Comparison of ENCODE assay signal across 8 cellular contexts in genomic region chr3:50351318-50351687, GRCh38. TPM values are rescaled to one million over a fixed set of nuclear protein-coding genes. Genes with fewer than 3 reads are reported as not detected.
DNase-seq lines count a peak whose midpoint lies in the region; ATAC-seq and TF ChIP-seq lines count a peak whose summit lies in the region.

No MANE protein-coding gene starts in this region.

- no peaks in the 10 kb centered on the region for H3K9me3 Mint-ChIP-seq in activated CD8-positive, alpha-beta memory T cell treated with anti-CD3 and anti-CD28 coated beads, Interleukin-2, amount 10 ng/mL, durations not matched to agents 7 days and 5 days (ENCODE audit: low read depth)

- H3K9me3 ChIP-seq in adrenal gland (replicated peaks in 1 of 3) (no peaks in the 10 kb centered on the region), left lung (no peaks in the 10 kb centered on the region), thymus (ENCODE audit: control insufficient read depth) (no peaks in the 10 kb centered on the region)

- H3K27me3 ChIP-seq in adrenal gland (no peaks in the 10 kb centered on the region), left lung (no peaks in the 10 kb centered on the region), thymus (ENCODE audit: control insufficient read depth, insufficient read depth) (no peaks in the 10 kb centered on the region)

- CTCF ChIA-PET in activated CD8-positive, alpha-beta memory T cell treated with anti-CD3 and anti-CD28 coated beads, Interleukin-2, amount 10 ng/mL, durations not matched to agents 7 days and 5 days (lab: Charles Lee), result interaction anchor here (1.2 to 8.3 kb wide), 6 partner anchors 8 to 191 kb away, joined by 3 to 64 read pairs (median 6); partner anchors contain the start of gene TMEM115

- H3K27ac Mint-ChIP-seq in activated CD8-positive, alpha-beta memory T cell treated with anti-CD3 and anti-CD28 coated beads, Interleukin-2, amount 10 ng/mL, durations not matched to agents 7 days and 5 days, result peak overlapping the region; percentile 97

- peak overlapping the region in 3 of 5 donors; percentile 55 to 99 (median 93) for H3K27ac ChIP-seq in adrenal gland
- H3K27ac ChIP-seq in left lung, result peak overlapping the region in 1 of 2 donors; percentile 97
- no peak overlapping the region for H3K27ac ChIP-seq in thymus (ENCODE audit: low read depth)

- no peak for DNase-seq in activated CD8-positive, alpha-beta memory T cell treated with anti-CD3 and anti-CD28 coated beads, Interleukin-2, amount 10 ng/mL, durations not matched to agents 7 days and 5 days
- DNase-seq in activated CD8-positive, alpha-beta memory T cell treated with anti-CD3 and anti-CD28 coated beads, Interleukin-2, amount 50 U/mL, for 48 hours, result no peak
- DNase-seq in adrenal gland (no peak), left lung (no peak), GDM1 (lab: John Stamatoyannopoulos, UW) (no peak), cerebellum (ENCODE audit: low spot score) (no peak), NCI-H510A treated with DMSO at 0.1 percent for 48 hours (lab: John Stamatoyannopoulos, UW) (no peak)

- TF ChIP-seq CTCF in adrenal gland (IDR thresholded peaks at IDR 0.05) (no peak), left lung (IDR thresholded peaks at IDR 0.05) (no peak)

- H3K36me3 ChIP-seq in adrenal gland (replicated peaks in 1 of 2) (peaks cover 0 to 46% of the 10 kb centered on the region in 2 donors), left lung (peaks cover 4 to 54% of the 10 kb centered on the region in 2 donors), thymus (ENCODE audit: control insufficient read depth, insufficient read depth) (peaks cover 48% of the 10 kb centered on the region)

- intact Hi-C loops in adrenal gland (cut with DNase I) (no loop called here), left lung (cut with DNase I) (no loop called here)

- H3K4me3 ChIP-seq in adrenal gland (peak overlapping the region in 2 of 4 donors; percentile 47 to 96), left lung (peak overlapping the region; percentile 69 to 78), thymus (ENCODE audit: low read length) (peak overlapping the region; percentile 66)

- no peak for ATAC-seq in activated CD8-positive, alpha-beta memory T cell treated with anti-CD3 and anti-CD28 coated beads, Interleukin-2, amount 10 ng/mL, durations not matched to agents 7 days and 5 days
- ATAC-seq in left lung, result no peak

- no peaks in the 10 kb centered on the region for H3K27me3 Mint-ChIP-seq in activated CD8-positive, alpha-beta memory T cell treated with anti-CD3 and anti-CD28 coated beads, Interleukin-2, amount 10 ng/mL, durations not matched to agents 7 days and 5 days

- H3K36me3 Mint-ChIP-seq in activated CD8-positive, alpha-beta memory T cell treated with anti-CD3 and anti-CD28 coated beads, Interleukin-2, amount 10 ng/mL, durations not matched to agents 7 days and 5 days, result peaks cover 22% of the 10 kb centered on the region

- 18 to 63% (median 40%) methylated on average over 5 to 11 of the region's 11 CpGs for WGBS in adrenal gland, 4 donors
- 78% methylated on average over 11 of the region's 11 CpGs for WGBS in thymus

- H3K4me1 Mint-ChIP-seq in activated CD8-positive, alpha-beta memory T cell treated with anti-CD3 and anti-CD28 coated beads, Interleukin-2, amount 10 ng/mL, durations not matched to agents 7 days and 5 days, result peaks cover 64% of the 10 kb centered on the region

- TF ChIP-seq POLR2A in adrenal gland (IDR thresholded peaks at IDR 0.05), result no peak

- peaks cover 25 to 38% of the 10 kb centered on the region in 2 donors for H3K4me1 ChIP-seq in adrenal gland (replicated peaks in 1 of 2)
- H3K4me1 ChIP-seq in left lung, result peaks cover 28 to 82% of the 10 kb centered on the region in 2 donors
- H3K4me1 ChIP-seq in thymus (ENCODE audit: control insufficient read depth, insufficient read depth, low read length), result peaks cover 14% of the 10 kb centered on the region

- peak overlapping the region; percentile 93 for H3K4me3 Mint-ChIP-seq in activated CD8-positive, alpha-beta memory T cell treated with anti-CD3 and anti-CD28 coated beads, Interleukin-2, amount 10 ng/mL, durations not matched to agents 7 days and 5 days

RNA-seq across cellular contexts. Expression of gene CYB561D2, which starts 0.6 kb away (rescaled TPM):
- 10 to 100 TPM; 35.1 to 37.7 TPM for total RNA-seq in activated CD8-positive, alpha-beta memory T cell treated with anti-CD3 and anti-CD28 coated beads, Interleukin-2, amount 10 ng/mL, durations not matched to agents 7 days and 5 days
- total RNA-seq in adrenal gland (10 to 100 TPM; 14.0 to 39.9 (median 28.3) TPM), left lung (10 to 100 TPM; 21.3 to 28.3 TPM), cerebellum (10.1 TPM)
- polyA plus RNA-seq in adrenal gland (10 to 100 TPM; 13.7 to 26.9 (median 16.8) TPM), thymus (28.5 TPM)

RNA-seq across cellular contexts. Expression of gene NPRL2, which starts 0.7 kb away (rescaled TPM):
- 10 to 100 TPM; 45.3 to 49.7 TPM for total RNA-seq in activated CD8-positive, alpha-beta memory T cell treated with anti-CD3 and anti-CD28 coated beads, Interleukin-2, amount 10 ng/mL, durations not matched to agents 7 days and 5 days
- total RNA-seq in adrenal gland, result 10 to 100 TPM; 16.9 to 33.3 (median 22.6) TPM
- 10 to 100 TPM; 27.5 to 57.9 (median 45.3) TPM for polyA plus RNA-seq in adrenal gland
- total RNA-seq in left lung, result 10 to 100 TPM; 16.1 to 18.7 TPM
- polyA plus RNA-seq in thymus, result 24.5 TPM
- 22.4 TPM for total RNA-seq in cerebellum

RNA-seq across cellular contexts. Expression of gene ZMYND10, which starts 5.8 kb away (rescaled TPM):
- total RNA-seq in activated CD8-positive, alpha-beta memory T cell treated with anti-CD3 and anti-CD28 coated beads, Interleukin-2, amount 10 ng/mL, durations not matched to agents 7 days and 5 days, result 1 to 10 TPM; 2.4 to 2.9 TPM
- under 1 TPM in 5 of 8 donors, not detected in 3; 0.11 to 0.57 (median 0.34) TPM for total RNA-seq in adrenal gland
- polyA plus RNA-seq in adrenal gland, result 1 to 10 TPM in 2 of 3 donors, not detected in 1; 1.2 to 1.9 TPM
- 10 to 100 TPM in 1 of 2 donors, 1 to 10 TPM in 1; 1.6 to 16.3 TPM for total RNA-seq in left lung
- 5.5 TPM for polyA plus RNA-seq in thymus
- total RNA-seq in cerebellum, result 5.4 TPM

RNA-seq across cellular contexts. Expression of gene TMEM115, which starts 8.0 kb away (rescaled TPM):
- 10 to 100 TPM; 19.8 to 23.0 TPM for total RNA-seq in activated CD8-positive, alpha-beta memory T cell treated with anti-CD3 and anti-CD28 coated beads, Interleukin-2, amount 10 ng/mL, durations not matched to agents 7 days and 5 days
- total RNA-seq in adrenal gland, result 10 to 100 TPM; 48.9 to 88.5 (median 61.8) TPM
- polyA plus RNA-seq in adrenal gland, result 10 to 100 TPM; 23.6 to 36.6 (median 34.5) TPM
- 10 to 100 TPM; 37.0 to 39.1 TPM for total RNA-seq in left lung
- 21.9 TPM for polyA plus RNA-seq in thymus
- 16.4 TPM for total RNA-seq in cerebellum

RNA-seq across cellular contexts. Expression of gene RASSF1, which starts 10.7 kb away (rescaled TPM):
- 100 to 1,000 TPM; 124 to 205 TPM for total RNA-seq in activated CD8-positive, alpha-beta memory T cell treated with anti-CD3 and anti-CD28 coated beads, Interleukin-2, amount 10 ng/mL, durations not matched to agents 7 days and 5 days
- total RNA-seq in adrenal gland (10 to 100 TPM; 12.4 to 27.4 (median 14.7) TPM), left lung (10 to 100 TPM; 29.8 to 40.7 TPM), cerebellum (11.3 TPM)
- polyA plus RNA-seq in adrenal gland (10 to 100 TPM in 2 of 3 donors, 1 to 10 TPM in 1; 9.6 to 26.4 (median 23.5) TPM), thymus (40.3 TPM)
